ENCODE assay signal across 8 cellular contexts in genomic region chr19:12952488-12953455, GRCh38. TPM values are rescaled to one million over a fixed set of nuclear protein-coding genes. Genes with fewer than 3 reads are reported as not detected.
A peak's percentile ranks its signal among the peaks of the same experiment; 100 is the strongest.
DNase-seq lines count a peak whose midpoint lies in the region; ATAC-seq and TF ChIP-seq lines count a peak whose summit lies in the region.

No MANE protein-coding gene starts in this region.

- no peak overlapping the region for H3K4me3 Mint-ChIP-seq in MCF 10A (ENCODE audit: unreplicated experiment)

- intact Hi-C loops in MCF 10A (cut with micrococcal nuclease) (no loop called here), breast epithelium (cut with DNase I; ENCODE audit: low total_unique reads) (no loop called here), left ventricle myocardium inferior (cut with micrococcal nuclease) (no loop called here), transverse colon (cut with DNase I; ENCODE audit: low total_unique reads) (no loop called here)

- peak; percentile 59 for DNase-seq in MCF 10A (ENCODE audit: unreplicated experiment)
- DNase-seq in breast epithelium (ENCODE audit: low spot score in 2 of 2): no peak
- peak; percentile 48 for DNase-seq in activated CD8-positive, alpha-beta memory T cell treated with anti-CD3 and anti-CD28 coated beads, Interleukin-2, amount 50 U/mL, for 48 hours
- DNase-seq in left ventricle myocardium inferior: no peak
- no peak for DNase-seq in transverse colon
- no peak for DNase-seq in effector CD4-positive, alpha-beta T cell
- DNase-seq in midbrain (lab: John Stamatoyannopoulos, UW): no peak

- H3K27me3 ChIP-seq in breast epithelium (no peaks in the 10 kb centered on the region), left ventricle myocardium inferior (ENCODE audit: low read depth) (no peaks in the 10 kb centered on the region), transverse colon (no peaks in the 10 kb centered on the region)

- H3K36me3 ChIP-seq in breast epithelium (peaks cover 17% of the 10 kb centered on the region), left ventricle myocardium inferior (peaks cover 67% of the 10 kb centered on the region), transverse colon (peaks cover 0 to 33% (median 14%) of the 10 kb centered on the region in 4 donors)

- H3K4me1 Mint-ChIP-seq in MCF 10A (ENCODE audit: insufficient read depth, unreplicated experiment): peaks cover 29% of the 10 kb centered on the region

- CTCF ChIA-PET in MCF 10A (lab: Yijun Ruan, JAX): interaction anchor here (0.6 to 6.1 kb wide), 4 partner anchors 12 to 198 kb away, joined by 3 to 39 read pairs (median 3); partner anchors contain the start of gene RTBDN

- no peak for TF ChIP-seq EP300 in transverse colon (IDR thresholded peaks at IDR 0.05; ENCODE audit: low read depth)

- H3K4me1 ChIP-seq in breast epithelium (peaks cover 6 to 7% of the 10 kb centered on the region in 2 donors), left ventricle myocardium inferior (peaks cover 74% of the 10 kb centered on the region), transverse colon (peaks cover 0 to 47% (median 29%) of the 10 kb centered on the region in 4 donors)

- TF ChIP-seq CTCF in MCF 10A (IDR thresholded peaks at IDR 0.05; ENCODE audit: unreplicated experiment): no peak
- no peak for TF ChIP-seq CTCF in breast epithelium (IDR thresholded peaks at IDR 0.05)
- no peak for TF ChIP-seq CTCF in left ventricle myocardium inferior (IDR thresholded peaks at IDR 0.05; ENCODE audit: borderline replicate concordance)
- no peak for TF ChIP-seq CTCF in transverse colon (IDR thresholded peaks at IDR 0.05)

- H3K27ac ChIP-seq in breast epithelium (peak overlapping the region in 1 of 2 donors; percentile 61), left ventricle myocardium inferior (replicated peaks) (peak overlapping the region; percentile 96), transverse colon (peak overlapping the region in 3 of 4 donors; percentile 48 to 88 (median 56))

- peaks cover 61% of the 10 kb centered on the region for H3K36me3 Mint-ChIP-seq in MCF 10A (ENCODE audit: insufficient read depth, unreplicated experiment)

- in situ Hi-C loops in transverse colon (cut with MboI; ENCODE audit: low pct_ligation_motif_present in 1 of 4, low pct_unique_long_range_greater_than_20kb in 1 of 4, low sequenced_read_pairs in 3 of 4): loop anchor here in 1 of 4 donors (25.0 kb wide), 1 partner anchor 310 kb away; no protein-coding TSS in a partner anchor

- WGBS in transverse colon (ENCODE audit: low coverage in 1 of 2), 2 donors: 57 to 66% methylated on average over 8 to 18 of the region's 18 CpGs

- ATAC-seq in HG02571 (IDR thresholded peaks at IDR 0.05; ENCODE audit: unreplicated experiment): no peak

- POLR2A ChIA-PET in MCF 10A (lab: Yijun Ruan, JAX): interaction anchor here (0.6 to 1.4 kb wide), 4 partner anchors 13 to 61 kb away, joined by 4 to 6 read pairs (median 4); no protein-coding TSS in a partner anchor

- no peak for TF ChIP-seq POLR2A in breast epithelium (IDR thresholded peaks at IDR 0.05)
- no peak for TF ChIP-seq POLR2A in transverse colon (IDR thresholded peaks at IDR 0.05)

- peak overlapping the region; percentile 20 for H3K27ac Mint-ChIP-seq in MCF 10A (ENCODE audit: low read depth, unreplicated experiment)

- TSS peak; percentile 89 for BruUV-seq in MCF 10A (replicated peaks; lab: Mats Ljungman, UMichigan)

- H3K9me3 ChIP-seq in breast epithelium: no peaks in the 10 kb centered on the region
- H3K9me3 ChIP-seq in left ventricle myocardium inferior (replicated peaks): no peaks in the 10 kb centered on the region
- H3K9me3 ChIP-seq in transverse colon: no peaks in the 10 kb centered on the region

- H3K9me3 Mint-ChIP-seq in MCF 10A (ENCODE audit: unreplicated experiment): no peaks in the 10 kb centered on the region

- H3K4me3 ChIP-seq in breast epithelium: no peak overlapping the region
- H3K4me3 ChIP-seq in left ventricle myocardium inferior: no peak overlapping the region
- H3K4me3 ChIP-seq in transverse colon: no peak overlapping the region

- no peaks in the 10 kb centered on the region for H3K27me3 Mint-ChIP-seq in MCF 10A (ENCODE audit: insufficient read depth, unreplicated experiment)

RNA-seq across cellular contexts. Expression of gene GADD45GIP1, which starts 4.3 kb away (rescaled TPM):
- total RNA-seq in MCF 10A (2022): 44.4 and 47.5 TPM in 2 replicates
- total RNA-seq in breast epithelium: 10 to 100 TPM; 30.3 to 44.2 (median 31.5) TPM
- total RNA-seq in left ventricle myocardium inferior: 31.4 TPM
- 10 to 100 TPM; 28.6 to 55.0 (median 33.6) TPM for total RNA-seq in transverse colon

RNA-seq across cellular contexts. Expression of gene RAD23A, which starts 7.1 kb away (rescaled TPM):
- 197 and 219 TPM in 2 replicates for total RNA-seq in MCF 10A (2022)
- total RNA-seq in breast epithelium: 10 to 100 TPM; 65.9 to 84.3 (median 66.5) TPM
- 150 TPM for total RNA-seq in left ventricle myocardium inferior
- 10 to 100 TPM; 57.9 to 87.9 (median 75.9) TPM for total RNA-seq in transverse colon

RNA-seq across cellular contexts. Expression of gene CALR, which starts 14.4 kb away (rescaled TPM):
- total RNA-seq in MCF 10A (2022) (792 and 1,042 TPM in 2 replicates), breast epithelium (100 to 1,000 TPM; 301 to 410 (median 305) TPM), left ventricle myocardium inferior (365 TPM), transverse colon (100 to 1,000 TPM; 181 to 444 (median 317) TPM)

RNA-seq across cellular contexts. Expression of gene DAND5, which starts 16.6 kb away (rescaled TPM):
- not detected in 2 replicates for total RNA-seq in MCF 10A (2022)
- total RNA-seq in breast epithelium: not detected
- total RNA-seq in left ventricle myocardium inferior: 12.7 TPM
- total RNA-seq in transverse colon: under 1 TPM in 2 of 4 donors, not detected in 2; 0.27 to 0.32 TPM

RNA-seq across cellular contexts. Expression of gene FARSA, which starts 19.3 kb away (rescaled TPM):
- total RNA-seq in MCF 10A (2022) (78.6 and 107 TPM in 2 replicates), breast epithelium (10 to 100 TPM; 26.1 to 53.7 (median 40.7) TPM), left ventricle myocardium inferior (37.8 TPM), transverse colon (10 to 100 TPM; 18.0 to 40.8 (median 32.6) TPM)

Comparison
In these comparisons a context has a peak if more than half of its experiments do, and no peak if none do; other contexts are left out.
1. DNase-seq: peak in MCF 10A (single experiment) and activated CD8-positive, alpha-beta memory T cell treated with anti-CD3 and anti-CD28 coated beads, Interleukin-2, amount 50 U/mL, for 48 hours (single experiment); none in breast epithelium (0 of 2), left ventricle myocardium inferior (single experiment), transverse colon (single experiment), effector CD4-positive, alpha-beta T cell (single experiment) and midbrain (single experiment).